In genomic region chr14:24135834-24136683, GRCh38 we compare ENCODE assay signal across 8 cellular contexts.
DNase-seq lines count a peak whose midpoint lies in the region; ATAC-seq and TF ChIP-seq lines count a peak whose summit lies in the region.

Gene PSME1 (plus strand): TSS chr14:24136194. CDS start chr14:24136263, 69 bp downstream.

- H3K27ac ChIP-seq in muscle layer of colon (ENCODE audit: low read depth, low read length): peak within 1 kb of the TSS; percentile 99

- no peaks in the 10 kb centered on the region for H3K9me3 ChIP-seq in muscle layer of colon (ENCODE audit: low read length)

- peak within 1 kb of the TSS; percentile 63 to 85 for H3K4me3 ChIP-seq in muscle layer of colon (ENCODE audit: low read depth in 1 of 2, low read length in 2 of 2)

- H3K4me1 ChIP-seq in muscle layer of colon (ENCODE audit: insufficient read depth, low read length): peaks cover 17% of the 10 kb centered on the region

- no peaks in the 10 kb centered on the region for H3K27me3 ChIP-seq in muscle layer of colon (ENCODE audit: control insufficient read depth in 1 of 2, insufficient read depth in 2 of 2, low read length in 2 of 2)

- TF ChIP-seq EP300 in Ishikawa (IDR thresholded peaks at IDR 0.05; ENCODE audit: borderline replicate concordance): no peak

- H3K36me3 ChIP-seq in muscle layer of colon (ENCODE audit: insufficient read depth, low read length): peaks cover 27% of the 10 kb centered on the region

- TF ChIP-seq RAD21 in Ishikawa (IDR thresholded peaks at IDR 0.05; ENCODE audit: low read depth): no peak

- DNase-seq in DMS 273 treated with DMSO at 0.1 percent for 48 hours (lab: John Stamatoyannopoulos, UW) (peak; percentile 67), OCI-M2 (lab: John Stamatoyannopoulos, UW; ENCODE audit: unreplicated experiment) (peak; percentile 57), erythroblast (lab: John Stamatoyannopoulos, UW) (peak; percentile 95 to 98)
- peak; percentile 97 for DNase-seq in activated T-cell treated with anti-CD3 and anti-CD28 coated beads, Interleukin-2, amount 50 U/mL, for 1 hour
- peak; percentile 83 for DNase-seq in stimulated activated CD8-positive, alpha-beta memory T cell treated with anti-CD3 and anti-CD28 coated beads, Interleukin-7, amount 100 ng/mL, for 24 hours (ENCODE audit: low read depth)

- peak within 1 kb of the TSS; percentile 49 for H3K9ac ChIP-seq in muscle layer of colon (ENCODE audit: low read length)

- peak; percentile 68 for TF ChIP-seq POLR2A in erythroblast (IDR thresholded peaks at IDR 0.05; ENCODE audit: low read length)

- ATAC-seq in GM21529 (IDR thresholded peaks at IDR 0.05; ENCODE audit: unreplicated experiment): peak; percentile 82

TF ChIP-seq in Ishikawa, 13 proteins besides CTCF, POLR2A, EP300 and RAD21:
- TF ChIP-seq, protein P1, sequence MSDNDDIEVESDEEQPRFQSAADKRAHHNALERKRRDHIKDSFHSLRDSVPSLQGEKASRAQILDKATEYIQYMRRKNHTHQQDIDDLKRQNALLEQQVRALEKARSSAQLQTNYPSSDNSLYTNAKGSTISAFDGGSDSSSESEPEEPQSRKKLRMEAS (IDR thresholded peaks at IDR 0.05): peak; percentile 19; the same call in 1 of the 2 replicates
- TF ChIP-seq REST (IDR thresholded peaks at IDR 0.05; ENCODE audit: low read depth) (no peak), TEAD4 (IDR thresholded peaks at IDR 0.05) (no peak), ZBTB7A (IDR thresholded peaks at IDR 0.05; ENCODE audit: low read depth) (peak; percentile 81; the same call in 1 of the 2 replicates), TAF1 (IDR thresholded peaks at IDR 0.05; ENCODE audit: low read depth) (no peak; the same call in 1 of the 2 replicates), TCF12 (IDR thresholded peaks at IDR 0.05; ENCODE audit: low read depth) (no peak; the same call in 1 of the 2 replicates)

Comparison
In these comparisons a context has a peak if more than half of its experiments do, and no peak if none do; other contexts are left out.
1. Peak in every context shown above with its lines: DNase-seq, ATAC-seq, H3K4me3 ChIP-seq and H3K27ac ChIP-seq.